ENCODE assay signal across 1 cellular context in the genomic region with DNA sequence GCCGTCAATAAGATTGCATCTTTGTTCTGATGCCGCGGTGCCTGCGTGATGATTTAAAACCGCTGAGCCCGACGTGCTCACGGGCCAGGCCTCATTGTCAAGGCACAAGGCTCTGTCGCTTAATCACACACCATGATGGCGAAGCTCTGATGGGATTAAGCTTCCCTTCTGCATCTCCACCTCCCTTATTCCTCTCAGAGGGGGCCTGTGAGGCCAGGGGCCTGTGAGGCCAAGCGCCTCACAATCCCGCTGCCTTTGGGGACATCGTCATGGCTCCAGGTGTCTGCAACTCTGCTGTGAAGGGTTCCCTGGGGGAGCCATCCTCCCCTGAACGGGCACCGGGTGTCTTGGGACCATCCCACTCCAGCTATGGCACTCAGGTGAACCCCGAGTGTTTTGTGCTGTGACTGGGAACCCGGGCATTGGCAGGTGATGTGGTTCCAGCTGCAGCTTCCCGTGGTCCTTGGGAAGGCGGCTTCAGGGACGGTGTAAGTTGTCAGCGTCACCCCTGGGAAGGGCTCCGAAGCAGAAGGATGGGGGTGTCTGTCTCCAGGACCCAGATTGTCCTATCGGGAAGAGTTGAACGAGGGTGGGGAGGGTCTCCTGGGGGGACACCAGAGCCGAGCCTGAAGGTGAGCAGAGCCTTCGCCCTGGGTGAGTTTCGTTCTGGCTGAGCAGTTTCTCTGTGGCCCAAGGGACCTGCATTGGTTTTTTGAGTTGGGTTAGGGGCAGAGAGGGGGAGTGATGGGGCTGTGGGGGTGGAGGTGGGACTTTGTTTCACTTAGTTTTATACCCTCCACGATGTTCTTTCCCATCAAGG.
TF ChIP-seq lines count a peak whose summit lies in the region.

No MANE protein-coding gene starts in this region.

TF ChIP-seq in GM23338, 12 proteins besides CTCF, POLR2A, EP300 and RAD21:
- TF ChIP-seq ZNF331 (CRISPR knock-in tag; IDR thresholded peaks at IDR 0.05; ENCODE audit: low read depth) (no peak), NANOG (IDR thresholded peaks at IDR 0.05; ENCODE audit: borderline replicate concordance) (no peak), POLR2AphosphoS5 (IDR thresholded peaks at IDR 0.05; ENCODE audit: low read depth) (no peak), CREB1 (CRISPR knock-in tag; IDR thresholded peaks at IDR 0.05; ENCODE audit: low read depth) (no peak), ZNF114 (CRISPR knock-in tag; IDR thresholded peaks at IDR 0.05) (no peak), REST (IDR thresholded peaks at IDR 0.05; ENCODE audit: unreplicated experiment) (no peak), ETS1 (IDR thresholded peaks at IDR 0.05) (no peak), EZH2 (IDR thresholded peaks at IDR 0.05; ENCODE audit: low read depth, unreplicated experiment) (no peak), EZH2phosphoT487 (IDR thresholded peaks at IDR 0.05; ENCODE audit: unreplicated experiment) (no peak), JUNB (IDR thresholded peaks at IDR 0.05; ENCODE audit: unreplicated experiment) (no peak), STAT1 (IDR thresholded peaks at IDR 0.05; ENCODE audit: unreplicated experiment) (no peak)
- TF ChIP-seq, protein P1, sequence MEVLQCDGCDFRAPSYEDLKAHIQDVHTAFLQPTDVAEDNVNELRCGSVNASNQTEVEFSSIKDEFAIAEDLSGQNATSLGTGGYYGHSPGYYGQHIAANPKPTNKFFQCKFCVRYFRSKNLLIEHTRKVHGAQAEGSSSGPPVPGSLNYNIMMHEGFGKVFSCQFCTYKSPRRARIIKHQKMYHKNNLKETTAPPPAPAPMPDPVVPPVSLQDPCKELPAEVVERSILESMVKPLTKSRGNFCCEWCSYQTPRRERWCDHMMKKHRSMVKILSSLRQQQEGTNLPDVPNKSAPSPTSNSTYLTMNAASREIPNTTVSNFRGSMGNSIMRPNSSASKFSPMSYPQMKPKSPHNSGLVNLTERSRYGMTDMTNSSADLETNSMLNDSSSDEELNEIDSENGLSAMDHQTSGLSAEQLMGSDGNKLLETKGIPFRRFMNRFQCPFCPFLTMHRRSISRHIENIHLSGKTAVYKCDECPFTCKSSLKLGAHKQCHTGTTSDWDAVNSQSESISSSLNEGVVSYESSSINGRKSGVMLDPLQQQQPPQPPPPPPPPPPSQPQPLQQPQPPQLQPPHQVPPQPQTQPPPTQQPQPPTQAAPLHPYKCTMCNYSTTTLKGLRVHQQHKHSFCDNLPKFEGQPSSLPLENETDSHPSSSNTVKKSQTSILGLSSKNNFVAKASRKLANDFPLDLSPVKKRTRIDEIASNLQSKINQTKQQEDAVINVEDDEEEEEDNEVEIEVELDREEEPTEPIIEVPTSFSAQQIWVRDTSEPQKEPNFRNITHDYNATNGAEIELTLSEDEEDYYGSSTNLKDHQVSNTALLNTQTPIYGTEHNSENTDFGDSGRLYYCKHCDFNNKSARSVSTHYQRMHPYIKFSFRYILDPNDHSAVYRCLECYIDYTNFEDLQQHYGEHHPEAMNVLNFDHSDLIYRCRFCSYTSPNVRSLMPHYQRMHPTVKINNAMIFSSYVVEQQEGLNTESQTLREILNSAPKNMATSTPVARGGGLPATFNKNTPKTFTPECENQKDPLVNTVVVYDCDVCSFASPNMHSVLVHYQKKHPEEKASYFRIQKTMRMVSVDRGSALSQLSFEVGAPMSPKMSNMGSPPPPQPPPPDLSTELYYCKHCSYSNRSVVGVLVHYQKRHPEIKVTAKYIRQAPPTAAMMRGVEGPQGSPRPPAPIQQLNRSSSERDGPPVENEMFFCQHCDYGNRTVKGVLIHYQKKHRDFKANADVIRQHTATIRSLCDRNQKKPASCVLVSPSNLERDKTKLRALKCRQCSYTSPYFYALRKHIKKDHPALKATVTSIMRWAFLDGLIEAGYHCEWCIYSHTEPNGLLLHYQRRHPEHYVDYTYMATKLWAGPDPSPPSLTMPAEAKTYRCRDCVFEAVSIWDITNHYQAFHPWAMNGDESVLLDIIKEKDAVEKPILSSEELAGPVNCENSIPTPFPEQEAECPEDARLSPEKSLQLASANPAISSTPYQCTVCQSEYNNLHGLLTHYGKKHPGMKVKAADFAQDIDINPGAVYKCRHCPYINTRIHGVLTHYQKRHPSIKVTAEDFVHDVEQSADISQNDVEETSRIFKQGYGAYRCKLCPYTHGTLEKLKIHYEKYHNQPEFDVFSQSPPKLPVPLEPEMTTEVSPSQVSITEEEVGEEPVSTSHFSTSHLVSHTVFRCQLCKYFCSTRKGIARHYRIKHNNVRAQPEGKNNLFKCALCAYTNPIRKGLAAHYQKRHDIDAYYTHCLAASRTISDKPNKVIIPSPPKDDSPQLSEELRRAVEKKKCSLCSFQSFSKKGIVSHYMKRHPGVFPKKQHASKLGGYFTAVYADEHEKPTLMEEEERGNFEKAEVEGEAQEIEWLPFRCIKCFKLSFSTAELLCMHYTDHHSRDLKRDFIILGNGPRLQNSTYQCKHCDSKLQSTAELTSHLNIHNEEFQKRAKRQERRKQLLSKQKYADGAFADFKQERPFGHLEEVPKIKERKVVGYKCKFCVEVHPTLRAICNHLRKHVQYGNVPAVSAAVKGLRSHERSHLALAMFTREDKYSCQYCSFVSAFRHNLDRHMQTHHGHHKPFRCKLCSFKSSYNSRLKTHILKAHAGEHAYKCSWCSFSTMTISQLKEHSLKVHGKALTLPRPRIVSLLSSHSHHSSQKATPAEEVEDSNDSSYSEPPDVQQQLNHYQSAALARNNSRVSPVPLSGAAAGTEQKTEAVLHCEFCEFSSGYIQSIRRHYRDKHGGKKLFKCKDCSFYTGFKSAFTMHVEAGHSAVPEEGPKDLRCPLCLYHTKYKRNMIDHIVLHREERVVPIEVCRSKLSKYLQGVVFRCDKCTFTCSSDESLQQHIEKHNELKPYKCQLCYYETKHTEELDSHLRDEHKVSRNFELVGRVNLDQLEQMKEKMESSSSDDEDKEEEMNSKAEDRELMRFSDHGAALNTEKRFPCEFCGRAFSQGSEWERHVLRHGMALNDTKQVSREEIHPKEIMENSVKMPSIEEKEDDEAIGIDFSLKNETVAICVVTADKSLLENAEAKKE (CRISPR knock-in tag; IDR thresholded peaks at IDR 0.05): no peak
